In the genomic region with DNA sequence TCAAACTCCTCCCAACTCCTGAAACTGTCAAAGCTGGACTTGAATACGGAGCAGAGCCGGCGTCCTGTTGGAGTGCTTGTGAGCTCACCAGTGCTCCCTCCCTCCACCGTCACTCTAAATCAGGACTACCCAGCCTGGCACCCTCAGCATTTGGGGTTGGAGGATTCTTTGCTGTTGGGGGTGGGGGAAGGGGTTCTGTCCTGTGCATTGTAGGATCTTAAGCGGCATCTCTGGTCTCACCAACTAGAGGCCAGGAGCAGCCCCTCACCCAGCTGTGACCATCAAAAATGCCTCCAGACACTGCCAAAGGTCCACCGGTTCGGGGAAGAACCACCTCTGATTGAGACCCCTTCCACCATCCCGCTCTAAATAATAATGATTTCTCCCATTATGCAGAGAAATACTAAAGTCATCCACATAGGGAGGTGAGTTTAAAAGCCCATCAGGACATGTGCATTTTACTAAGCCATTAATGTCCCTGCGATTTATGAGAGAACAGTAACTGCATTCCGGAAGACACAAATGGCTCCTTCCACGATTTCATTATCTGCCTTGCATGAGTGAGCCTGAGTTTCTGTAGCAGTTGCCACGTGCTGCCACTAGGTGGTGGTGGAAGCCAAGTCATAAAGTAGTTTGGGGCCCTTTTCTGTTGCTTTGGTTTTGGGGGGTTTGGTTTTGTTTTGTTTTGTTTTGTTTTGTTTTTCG, we compare ENCODE assay signal across 8 cellular contexts. TPM values are rescaled to one million over a fixed set of nuclear protein-coding genes. Genes with fewer than 3 reads are reported as not detected.
DNase-seq lines count a peak whose midpoint lies in the region; ATAC-seq, FAIRE-seq and TF ChIP-seq lines count a peak whose summit lies in the region.

No MANE protein-coding gene starts in this region.

- peak overlapping the region in 4 of 10 donors; percentile 40 to 68 (median 46) for H3K27ac Mint-ChIP-seq in naive thymus-derived CD8-positive, alpha-beta T cell

- CTCF ChIA-PET in AG04449 (lab: Yijun Ruan, JAX): interaction anchor here (1.0 kb wide), 1 partner anchor 508 kb away, joined by 3 read pairs; no protein-coding TSS in a partner anchor

- H3K36me3 Mint-ChIP-seq in naive thymus-derived CD8-positive, alpha-beta T cell: peaks cover 2 to 16% (median 4%) of the 10 kb centered on the region in 3 donors

- H3K4me1 Mint-ChIP-seq in naive thymus-derived CD8-positive, alpha-beta T cell: peaks cover 3 to 11% (median 9%) of the 10 kb centered on the region in 4 donors

- H3K4me3 ChIP-seq in AG04449 (ENCODE audit: low read depth, low read length): no peak overlapping the region

- peak overlapping the region in 9 of 10 donors; percentile 34 to 80 (median 61) for H3K4me3 Mint-ChIP-seq in naive thymus-derived CD8-positive, alpha-beta T cell

- ATAC-seq in esophagus mucosa (peak; percentile 42), GM18505 (IDR thresholded peaks at IDR 0.05; ENCODE audit: unreplicated experiment) (no peak)
- ATAC-seq in naive thymus-derived CD8-positive, alpha-beta T cell: peak; percentile 84 to 92

- peaks cover 0 to 42% (median 18%) of the 10 kb centered on the region in 9 donors for H3K9me3 Mint-ChIP-seq in naive thymus-derived CD8-positive, alpha-beta T cell

- peak; percentile 63 for TF ChIP-seq CTCF in AG04449 (IDR thresholded peaks at IDR 0.05; ENCODE audit: insufficient read depth, low read length, missing control alignments)

- POLR2A ChIA-PET in AG04449 (lab: Yijun Ruan, JAX): no interaction called here
- POLR2A ChIA-PET in naive thymus-derived CD8-positive, alpha-beta T cell (lab: Charles Lee): interaction anchor here (0.6 to 0.7 kb wide), 2 partner anchors 278 to 286 kb away, joined by 3 read pairs; a partner anchor contains a TSS

- H3K27me3 Mint-ChIP-seq in naive thymus-derived CD8-positive, alpha-beta T cell: peaks cover 8 to 27% (median 17%) of the 10 kb centered on the region in 5 donors

- FAIRE-seq in GM18507 (lab: Jason Lieb, UNC): no peak

- no peak for TF ChIP-seq POLR2A in GM18505 (IDR thresholded peaks at IDR 0.05; ENCODE audit: borderline replicate concordance, extremely low read depth, insufficient read depth, insufficient read length)

- DNase-seq in AG04449 (ENCODE audit: low read depth, low spot score) (no peak), GM18507 (ENCODE audit: extremely low spot score, insufficient read length, low read depth) (peak; percentile 28), NOMO-1 treated with DMSO at 0.1 percent for 48 hours (lab: John Stamatoyannopoulos, UW; ENCODE audit: unreplicated experiment) (peak; percentile 22)
- peak; percentile 65 for DNase-seq in activated CD8-positive, alpha-beta memory T cell treated with anti-CD3 and anti-CD28 coated beads, Interleukin-2, amount 50 U/mL, for 48 hours
- DNase-seq in naive thymus-derived CD8-positive, alpha-beta T cell: peak; percentile 41 to 87 (median 66)
- DNase-seq in stimulated activated naive CD4-positive, alpha-beta T cell (lab: John Stamatoyannopoulos, UW): peak in 5 of 6 experiments; percentile 8 to 53 (median 24)

RNA-seq across cellular contexts. Expression of a gene that starts 16.1 kb away (rescaled TPM):
- total RNA-seq in esophagus mucosa: not detected
- not detected for total RNA-seq in naive thymus-derived CD8-positive, alpha-beta T cell
- polyA plus RNA-seq in naive thymus-derived CD8-positive, alpha-beta T cell: not detected

RNA-seq across cellular contexts. Expression of a gene that starts 41.3 kb away (rescaled TPM):
- not detected for total RNA-seq in esophagus mucosa
- not detected for total RNA-seq in naive thymus-derived CD8-positive, alpha-beta T cell
- not detected for polyA plus RNA-seq in naive thymus-derived CD8-positive, alpha-beta T cell
